20 cellular contexts compared by ENCODE assay signal in genomic region chr5:177393990-177394389, GRCh38. TPM values are rescaled to one million over a fixed set of nuclear protein-coding genes. Genes with fewer than 3 reads are reported as not detected.
A peak's percentile ranks its signal among the peaks of the same experiment; 100 is the strongest.
DNase-seq lines count a peak whose midpoint lies in the region; ATAC-seq and TF ChIP-seq lines count a peak whose summit lies in the region.
"Had no signal": no experiment of that assay in that cellular context is flagged by ENCODE, and none has a peak within 500 bp of the region (broad histone marks: within the 10 kb centered on the region; RNA-seq: fewer than 3 reads in every experiment).

No MANE protein-coding gene starts in this region.

- no peak for ATAC-seq in HG02938 (IDR thresholded peaks at IDR 0.05; ENCODE audit: unreplicated experiment)

- H2BK120ac ChIP-seq in mesendoderm (ENCODE audit: low read depth, low read length): no peak overlapping the region

- peak overlapping the region; percentile 59 to 85 (median 81) for H3K4me2 ChIP-seq in BLaER1 treated with 17β-estradiol and CSF1 and Interleukin-3, amounts not matched to agents 10 nM and 100 nM
- H3K4me2 ChIP-seq in mesendoderm (ENCODE audit: low read length) (no peak overlapping the region), osteoblast (ENCODE audit: insufficient read depth, low read length) (no peak overlapping the region)

- H3K36me3 ChIP-seq in BLaER1 treated with 17β-estradiol and CSF1 and Interleukin-3, amounts not matched to agents 10 nM and 100 nM: no peaks in the 10 kb centered on the region
- no peaks in the 10 kb centered on the region for H3K36me3 ChIP-seq in mesendoderm (ENCODE audit: control insufficient read depth, insufficient read depth, low read length)
- H3K36me3 ChIP-seq in osteoblast (ENCODE audit: insufficient read depth, low read length): no peaks in the 10 kb centered on the region

- no peak overlapping the region for H3K56ac ChIP-seq in mesendoderm (ENCODE audit: low read length)

- H4K5ac ChIP-seq in mesendoderm (ENCODE audit: low read length): no peak overlapping the region

- no peak overlapping the region for H4K8ac ChIP-seq in mesendoderm (ENCODE audit: low read depth, low read length)

- H3K18ac ChIP-seq in mesendoderm (ENCODE audit: low read length): no peak overlapping the region

- H3K79me2 ChIP-seq in mesendoderm (ENCODE audit: control insufficient read depth, insufficient read depth, low read length) (no peaks in the 10 kb centered on the region), osteoblast (ENCODE audit: insufficient read depth, low read length) (no peaks in the 10 kb centered on the region)

- peak overlapping the region; percentile 80 for H3K23ac ChIP-seq in mesendoderm (ENCODE audit: low read length)

- no peaks in the 10 kb centered on the region for H3K79me1 ChIP-seq in mesendoderm (ENCODE audit: low read length)

- no peak overlapping the region for H3K4ac ChIP-seq in mesendoderm (ENCODE audit: low read depth, low read length)

- H4K20me1 ChIP-seq in BLaER1 treated with 17β-estradiol and CSF1 and Interleukin-3, amounts not matched to agents 10 nM and 100 nM: peaks cover 0 to 13% (median 0%) of the 10 kb centered on the region in 11 experiments; a peak in 2 of 22 replicates
- H4K20me1 ChIP-seq in osteoblast (ENCODE audit: insufficient read depth, low read length): no peaks in the 10 kb centered on the region

- WGBS in mesendoderm (ENCODE audit: extremely low coverage, insufficient coverage, low lambda C conversion rate): no CpG with 5 or more reads among the region's 5 CpGs

- no peak overlapping the region for H3K4me3 ChIP-seq in BLaER1 treated with 17β-estradiol and CSF1 and Interleukin-3, amounts not matched to agents 10 nM and 100 nM
- H3K4me3 ChIP-seq in mesendoderm (ENCODE audit: low read length): no peak overlapping the region
- H3K4me3 ChIP-seq in osteoblast (ENCODE audit: insufficient read depth, low read length): no peak overlapping the region

- no peak overlapping the region for H2BK15ac ChIP-seq in mesendoderm (replicated peaks; ENCODE audit: low read depth)

- peaks cover 40 to 54% (median 50%) of the 10 kb centered on the region in 10 experiments for H3K4me1 ChIP-seq in BLaER1 treated with 17β-estradiol and CSF1 and Interleukin-3, amounts not matched to agents 10 nM and 100 nM
- H3K4me1 ChIP-seq in mesendoderm (ENCODE audit: control insufficient read depth, low read depth, low read length) (no peaks in the 10 kb centered on the region), osteoblast (ENCODE audit: insufficient read depth, low read length) (peaks cover 15% of the 10 kb centered on the region)

- no peak overlapping the region for H2AFZ ChIP-seq in osteoblast (ENCODE audit: low read length)

- no peaks in the 10 kb centered on the region for H3K9me3 ChIP-seq in BLaER1 treated with 17β-estradiol and CSF1 and Interleukin-3, amounts not matched to agents 10 nM and 100 nM (replicated peaks in 1 of 11)
- no peaks in the 10 kb centered on the region for H3K9me3 ChIP-seq in osteoblast (ENCODE audit: low read depth, low read length)

- H3K27ac ChIP-seq in BLaER1 treated with 17β-estradiol and CSF1 and Interleukin-3, amounts not matched to agents 10 nM and 100 nM: peak overlapping the region in 9 of 11 experiments; percentile 39 to 77 (median 63); a peak in 16 of 22 replicates
- H3K27ac ChIP-seq in mesendoderm (ENCODE audit: low read depth, low read length) (no peak overlapping the region), osteoblast (ENCODE audit: low read depth, low read length) (no peak overlapping the region)

- no peak overlapping the region for H2BK5ac ChIP-seq in mesendoderm (ENCODE audit: low read length)

- no peaks in the 10 kb centered on the region for H3K27me3 ChIP-seq in BLaER1 treated with 17β-estradiol and CSF1 and Interleukin-3, amounts not matched to agents 10 nM and 100 nM
- H3K27me3 ChIP-seq in mesendoderm (ENCODE audit: insufficient read depth, low read length, poor library complexity): no peaks in the 10 kb centered on the region
- peaks cover 18% of the 10 kb centered on the region for H3K27me3 ChIP-seq in osteoblast (ENCODE audit: insufficient read depth, low read length)

- no peak for TF ChIP-seq CTCF in osteoblast (IDR thresholded peaks at IDR 0.05; ENCODE audit: extremely low read depth, low read depth, low read length)

- peak overlapping the region in 8 of 11 experiments; percentile 14 to 64 (median 46); a peak in 7 of 22 replicates for H3K9ac ChIP-seq in BLaER1 treated with 17β-estradiol and CSF1 and Interleukin-3, amounts not matched to agents 10 nM and 100 nM
- no peak overlapping the region for H3K9ac ChIP-seq in mesendoderm (ENCODE audit: low read length)

- DNase-seq in HuH-7.5 (ENCODE audit: low spot score) (peak; percentile 8), mesendoderm (no peak), osteoblast (ENCODE audit: insufficient read length, low spot score, missing footprints) (peak; percentile 72), NCI-H187 treated with DMSO at 0.1 percent for 48 hours (lab: John Stamatoyannopoulos, UW) (no peak), cerebellar cortex (ENCODE audit: low spot score) (no peak)
- DNase-seq: Calu3; CD4-positive, alpha-beta T cell; CD8-positive, alpha-beta memory T cell; COR-L47; DMS153; DND-41; GOT3; H7; HCEC 1CT had no signal

- H2AK5ac ChIP-seq in mesendoderm (ENCODE audit: low read length): no peak overlapping the region

RNA-seq across cellular contexts. Expression of gene PFN3, which starts 6.5 kb away (rescaled TPM):
- not detected for polyA plus RNA-seq in mesendoderm (2013, experiment 1 of 2)
- polyA plus RNA-seq in mesendoderm (2013, experiment 2 of 2): not detected
- total RNA-seq in osteoblast: not detected in 2 replicates
- total RNA-seq: A172; A673; Calu3; CD4-positive, alpha-beta T cell; CD8-positive, alpha-beta memory T cell; H7 had no signal
- polyA plus RNA-seq: BJ; CD14-positive monocyte; CD8-positive, alpha-beta memory T cell had no signal

RNA-seq across cellular contexts. Expression of gene SLC34A1, which starts 9.8 kb away (rescaled TPM):
- not detected for polyA plus RNA-seq in mesendoderm (2013, experiment 1 of 2)
- polyA plus RNA-seq in mesendoderm (2013, experiment 2 of 2): not detected
- not detected in 2 replicates for total RNA-seq in osteoblast
- total RNA-seq: A673; CD4-positive, alpha-beta T cell; H7 had no signal
- polyA plus RNA-seq: BJ, CD14-positive monocyte had no signal

RNA-seq across cellular contexts. Expression of gene F12, which starts 15.4 kb away (rescaled TPM):
- polyA plus RNA-seq in mesendoderm (2013, experiment 1 of 2): 0.24 TPM
- 0.25 TPM for polyA plus RNA-seq in mesendoderm (2013, experiment 2 of 2)
- not detected in 2 replicates for total RNA-seq in osteoblast
- total RNA-seq: A673 had no signal

RNA-seq across cellular contexts. Expression of gene GRK6, which starts 32.5 kb away (rescaled TPM):
- 20.9 TPM for polyA plus RNA-seq in mesendoderm (2013, experiment 1 of 2)
- polyA plus RNA-seq in mesendoderm (2013, experiment 2 of 2): 21.1 TPM
- total RNA-seq in osteoblast: 18.3 and 19.2 TPM in 2 replicates

RNA-seq across cellular contexts. Expression of gene RGS14, which starts 36.3 kb away (rescaled TPM):
- 8.6 TPM for polyA plus RNA-seq in mesendoderm (2013, experiment 1 of 2)
- 8.8 TPM for polyA plus RNA-seq in mesendoderm (2013, experiment 2 of 2)
- 7.4 and 9.4 TPM in 2 replicates for total RNA-seq in osteoblast

Comparison
In these comparisons a context has a peak if more than half of its experiments do, and no peak if none do; other contexts are left out.
1. H3K27ac ChIP-seq: peak in BLaER1 treated with 17β-estradiol and CSF1 and Interleukin-3, amounts not matched to agents 10 nM and 100 nM (9 of 11); none in mesendoderm (single experiment) and osteoblast (single experiment).
2. H3K4me2 ChIP-seq: peak in BLaER1 treated with 17β-estradiol and CSF1 and Interleukin-3, amounts not matched to agents 10 nM and 100 nM (11 of 11); none in mesendoderm (single experiment) and osteoblast (single experiment).
3. DNase-seq: peak in HuH-7.5 (single experiment) and osteoblast (single experiment); none in mesendoderm (single experiment), NCI-H187 treated with DMSO at 0.1 percent for 48 hours (single experiment) and cerebellar cortex (single experiment).